In genomic region chr12:128798543-128799341, GRCh38 we compare ENCODE assay signal across 8 cellular contexts. TPM values are rescaled to one million over a fixed set of nuclear protein-coding genes. Genes with fewer than 3 reads are reported as not detected.
DNase-seq lines count a peak whose midpoint lies in the region; ATAC-seq and TF ChIP-seq lines count a peak whose summit lies in the region.

No MANE protein-coding gene starts in this region.

- H3K27me3 Mint-ChIP-seq in IgD-negative memory B cell, result no peaks in the 10 kb centered on the region

- in situ Hi-C loops in G401 (cut with HindIII; ENCODE audit: low sequenced_read_pairs), result no loop called here

- DNase-seq in cardiac septum (ENCODE audit: low spot score) (peak; percentile 61), Right ventricle myocardium superior (no peak), hepatocyte (ENCODE audit: low spot score) (no peak), aorta (no peak), DMS114 treated with DMSO at 0.1 percent for 48 hours (lab: John Stamatoyannopoulos, UW; ENCODE audit: unreplicated experiment) (no peak), HEK293T (ENCODE audit: extremely low spot score) (no peak), G401 (ENCODE audit: low spot score) (no peak)

- H3K4me3 ChIP-seq in hepatocyte (no peak overlapping the region), aorta (ENCODE audit: low read length in 2 of 2) (no peak overlapping the region)

- H3K4me3 Mint-ChIP-seq in IgD-negative memory B cell, result peak overlapping the region; percentile 42 to 92 (median 73)

- H3K36me3 ChIP-seq in hepatocyte (replicated peaks; ENCODE audit: insufficient read depth, low read depth) (peaks cover 3% of the 10 kb centered on the region), aorta (ENCODE audit: control insufficient read depth in 1 of 2, insufficient read depth in 2 of 2, low read length in 1 of 2) (peaks cover 5 to 21% of the 10 kb centered on the region in 2 donors)

- H2AFZ ChIP-seq in hepatocyte, result no peak overlapping the region

- no peak overlapping the region for H3K4me2 ChIP-seq in hepatocyte

- peaks cover 10% of the 10 kb centered on the region for H3K79me2 ChIP-seq in hepatocyte

- H3K4me1 Mint-ChIP-seq in IgD-negative memory B cell, result peaks cover 61 to 87% (median 71%) of the 10 kb centered on the region in 3 donors

- H4K20me1 ChIP-seq in hepatocyte (ENCODE audit: insufficient read depth, poor library complexity, severe bottlenecking), result peaks cover 8% of the 10 kb centered on the region

- no peaks in the 10 kb centered on the region for H3K9me3 Mint-ChIP-seq in IgD-negative memory B cell

- no peaks in the 10 kb centered on the region for H3K4me1 ChIP-seq in hepatocyte (ENCODE audit: insufficient read depth)
- H3K4me1 ChIP-seq in aorta (ENCODE audit: control insufficient read depth in 1 of 2, insufficient read depth in 2 of 2, low read length in 2 of 2), result peaks cover 0 to 6% of the 10 kb centered on the region in 2 donors

- CTCF ChIA-PET in HEK293T (lab: Yijun Ruan, JAX), result interaction anchor here (0.9 kb wide), 1 partner anchor 12 kb away, joined by 3 read pairs; no protein-coding TSS in a partner anchor

- POLR2A ChIA-PET in HEK293T (lab: Yijun Ruan, JAX), result no interaction called here

- H3K9me2 ChIP-seq in hepatocyte (replicated peaks; ENCODE audit: insufficient read depth), result no peaks in the 10 kb centered on the region

- no peak overlapping the region for H3K27ac ChIP-seq in hepatocyte
- no peak overlapping the region for H3K27ac ChIP-seq in aorta (ENCODE audit: low read depth in 1 of 2, low read length in 2 of 2)

- peak overlapping the region; percentile 88 to 94 (median 94) for H3K27ac Mint-ChIP-seq in IgD-negative memory B cell

- TF ChIP-seq CTCF in hepatocyte (IDR thresholded peaks at IDR 0.05; ENCODE audit: poor library complexity), result peak; percentile 35

- H3K9me3 ChIP-seq in hepatocyte (ENCODE audit: low read depth) (no peaks in the 10 kb centered on the region), aorta (ENCODE audit: control insufficient read depth, low read length) (no peaks in the 10 kb centered on the region)

- H3K27me3 ChIP-seq in hepatocyte, result no peaks in the 10 kb centered on the region
- H3K27me3 ChIP-seq in aorta (ENCODE audit: control insufficient read depth in 1 of 2, insufficient read depth in 2 of 2, low read length in 1 of 2), result no peaks in the 10 kb centered on the region

- intact Hi-C loops in cardiac septum (cut with DNase I), result no loop called here
- intact Hi-C loops in Right ventricle myocardium superior (cut with DNase I), result no loop called here
- intact Hi-C loops in aorta (cut with DNase I), result no loop called here

- peaks cover 16% of the 10 kb centered on the region for H3K36me3 Mint-ChIP-seq in IgD-negative memory B cell

- 83% methylated on average over 23 of the region's 23 CpGs for WGBS in hepatocyte (ENCODE audit: low lambda C conversion rate, missing lambda C conversion rate)
- 82 to 84% methylated on average over 23 of the region's 23 CpGs for WGBS in aorta, 2 donors

- ATAC-seq in Right ventricle myocardium superior (ENCODE audit: poor library complexity), result no peak
- ATAC-seq in aorta (ENCODE audit: low FRiP score), result peak; percentile 31

TF ChIP-seq in HEK293T, 16 proteins besides CTCF, POLR2A, EP300 and RAD21:
- TF ChIP-seq HDGF (IDR thresholded peaks at IDR 0.05; ENCODE audit: borderline replicate concordance) (no peak), NFRKB (IDR thresholded peaks at IDR 0.05) (no peak), ARNT (IDR thresholded peaks at IDR 0.05) (no peak), FOXK2 (IDR thresholded peaks at IDR 0.05) (no peak), FOXA1 (IDR thresholded peaks at IDR 0.05) (no peak), CTBP1 (IDR thresholded peaks at IDR 0.05; ENCODE audit: borderline replicate concordance) (no peak), TARDBP (IDR thresholded peaks at IDR 0.05) (no peak)

RNA-seq across cellular contexts. Expression of gene SLC15A4, which starts 25.0 kb away (rescaled TPM):
- total RNA-seq in cardiac septum (15.8 TPM), Right ventricle myocardium superior (14.2 TPM), hepatocyte (34.6 and 48.5 TPM in 2 replicates), aorta (10 to 100 TPM; 36.2 to 38.6 TPM)
- polyA plus RNA-seq in IgD-negative memory B cell (13.8 TPM), hepatocyte (29.9 and 33.6 TPM in 2 replicates), aorta (10 to 100 TPM; 16.0 to 21.1 TPM)
- 32.8 and 48.6 TPM in 2 replicates for total RNA-seq in G401 (2014; rRNA removed; shearing (Covaris generic))

RNA-seq across cellular contexts. Expression of gene GLT1D1, which starts 54.5 kb away (rescaled TPM):
- total RNA-seq in cardiac septum, result 1.1 TPM
- 0.30 TPM for total RNA-seq in Right ventricle myocardium superior
- not detected for polyA plus RNA-seq in IgD-negative memory B cell
- 0.92 and 1.8 TPM in 2 replicates for total RNA-seq in hepatocyte
- polyA plus RNA-seq in hepatocyte, result 1.1 and 1.9 TPM in 2 replicates
- 1 to 10 TPM in 1 of 2 donors, under 1 TPM in 1; 0.78 to 1.4 TPM for total RNA-seq in aorta
- polyA plus RNA-seq in aorta, result under 1 TPM in 1 of 2 donors, not detected in 1; 0.54 TPM
- total RNA-seq in G401 (2014; rRNA removed; shearing (Covaris generic)), result 0.14 and 1.5 TPM in 2 replicates
